In genomic region chr5:39353714-39354399, GRCh38 we compare ENCODE assay signal across 21 cellular contexts. TPM values are rescaled to one million over a fixed set of nuclear protein-coding genes. Genes with fewer than 3 reads are reported as not detected.
DNase-seq lines count a peak whose midpoint lies in the region; ATAC-seq, FAIRE-seq and TF ChIP-seq lines count a peak whose summit lies in the region.
"Had no signal": no experiment of that assay in that cellular context is flagged by ENCODE, and none has a peak within 500 bp of the region (broad histone marks: within the 10 kb centered on the region; RNA-seq: fewer than 3 reads in every experiment).

No MANE protein-coding gene starts in this region.

- H3K27me3 Mint-ChIP-seq in activated naive CD4-positive, alpha-beta T cell treated with anti-CD3 and anti-CD28 coated beads for 36 hours (ENCODE audit: low read depth) = no peaks in the 10 kb centered on the region
- peaks cover 4% of the 10 kb centered on the region for H3K27me3 Mint-ChIP-seq in activated naive CD4-positive, alpha-beta T cell treated with anti-CD3 and anti-CD28 coated beads, Interleukin-2, amount 10 ng/mL, durations not matched to agents 7 days and 5 days
- peaks cover 11% of the 10 kb centered on the region for H3K27me3 Mint-ChIP-seq in stimulated activated memory B cell treated with anti-CD40 and anti-IgM and Interleukin-4, amounts not matched to agents 10 μg/mL and 1 μg/mL and 100 μg/mL, for 72 hours
- no peaks in the 10 kb centered on the region for H3K27me3 Mint-ChIP-seq in CD8-positive, alpha-beta memory T cell
- H3K27me3 Mint-ChIP-seq: CD4-positive, alpha-beta memory T cell had no signal

- POLR2A ChIA-PET in CD8-positive, alpha-beta memory T cell (lab: Charles Lee) = no interaction called here

- H3K27ac Mint-ChIP-seq in activated naive CD4-positive, alpha-beta T cell treated with anti-CD3 and anti-CD28 coated beads for 36 hours = no peak overlapping the region
- H3K27ac Mint-ChIP-seq in activated naive CD4-positive, alpha-beta T cell treated with anti-CD3 and anti-CD28 coated beads, Interleukin-2, amount 10 ng/mL, durations not matched to agents 7 days and 5 days = no peak overlapping the region
- no peak overlapping the region for H3K27ac Mint-ChIP-seq in stimulated activated memory B cell treated with anti-CD40 and anti-IgM and Interleukin-4, amounts not matched to agents 10 μg/mL and 1 μg/mL and 100 μg/mL, for 72 hours
- H3K27ac Mint-ChIP-seq in CD8-positive, alpha-beta memory T cell = no peak overlapping the region
- H3K27ac Mint-ChIP-seq: CD14-positive monocyte; CD4-positive, alpha-beta memory T cell; GM23338 had no signal

- peaks cover 5% of the 10 kb centered on the region for H3K36me3 Mint-ChIP-seq in activated naive CD4-positive, alpha-beta T cell treated with anti-CD3 and anti-CD28 coated beads for 36 hours (ENCODE audit: low read depth)
- no peaks in the 10 kb centered on the region for H3K36me3 Mint-ChIP-seq in activated naive CD4-positive, alpha-beta T cell treated with anti-CD3 and anti-CD28 coated beads, Interleukin-2, amount 10 ng/mL, durations not matched to agents 7 days and 5 days
- peaks cover 6% of the 10 kb centered on the region for H3K36me3 Mint-ChIP-seq in stimulated activated memory B cell treated with anti-CD40 and anti-IgM and Interleukin-4, amounts not matched to agents 10 μg/mL and 1 μg/mL and 100 μg/mL, for 72 hours
- peaks cover 0 to 13% (median 2%) of the 10 kb centered on the region in 3 donors for H3K36me3 Mint-ChIP-seq in CD8-positive, alpha-beta memory T cell
- H3K36me3 Mint-ChIP-seq: CD14-positive monocyte had no signal

- H3K9me3 Mint-ChIP-seq in activated naive CD4-positive, alpha-beta T cell treated with anti-CD3 and anti-CD28 coated beads for 36 hours = peaks cover 23% of the 10 kb centered on the region
- peaks cover 24% of the 10 kb centered on the region for H3K9me3 Mint-ChIP-seq in activated naive CD4-positive, alpha-beta T cell treated with anti-CD3 and anti-CD28 coated beads, Interleukin-2, amount 10 ng/mL, durations not matched to agents 7 days and 5 days
- H3K9me3 Mint-ChIP-seq in stimulated activated memory B cell treated with anti-CD40 and anti-IgM and Interleukin-4, amounts not matched to agents 10 μg/mL and 1 μg/mL and 100 μg/mL, for 72 hours = peaks cover 21% of the 10 kb centered on the region
- peaks cover 12 to 28% (median 14%) of the 10 kb centered on the region in 5 donors for H3K9me3 Mint-ChIP-seq in CD8-positive, alpha-beta memory T cell

- no peak overlapping the region for H3K4me3 Mint-ChIP-seq in activated naive CD4-positive, alpha-beta T cell treated with anti-CD3 and anti-CD28 coated beads for 36 hours
- H3K4me3 Mint-ChIP-seq in activated naive CD4-positive, alpha-beta T cell treated with anti-CD3 and anti-CD28 coated beads, Interleukin-2, amount 10 ng/mL, durations not matched to agents 7 days and 5 days = no peak overlapping the region
- no peak overlapping the region for H3K4me3 Mint-ChIP-seq in stimulated activated memory B cell treated with anti-CD40 and anti-IgM and Interleukin-4, amounts not matched to agents 10 μg/mL and 1 μg/mL and 100 μg/mL, for 72 hours
- H3K4me3 Mint-ChIP-seq in CD8-positive, alpha-beta memory T cell = no peak overlapping the region
- H3K4me3 Mint-ChIP-seq: CD14-positive monocyte; CD4-positive, alpha-beta memory T cell; GM23338 had no signal

- peak; percentile 6 for DNase-seq in activated naive CD4-positive, alpha-beta T cell treated with anti-CD3 and anti-CD28 coated beads for 36 hours
- DNase-seq in activated naive CD4-positive, alpha-beta T cell treated with anti-CD3 and anti-CD28 coated beads, Interleukin-2, amount 10 ng/mL, durations not matched to agents 7 days and 5 days = no peak
- peak; percentile 61 for DNase-seq in bronchial epithelial cell (ENCODE audit: low read depth)
- no peak for DNase-seq in epithelial cell of prostate (ENCODE audit: low read depth, low spot score)
- DNase-seq in CD8-positive, alpha-beta memory T cell = no peak
- DNase-seq in activated CD8-positive, alpha-beta memory T cell treated with anti-CD3 and anti-CD28 coated beads, Interleukin-2, amount 50 U/mL, for 48 hours = no peak
- DNase-seq: Calu3; CD4-positive, alpha-beta memory T cell; DMS79 treated with DMSO at 0.1 percent for 48 hours; GF-D8; HCEC 1CT had no signal

- peak; percentile 16 for ATAC-seq in stimulated activated memory B cell treated with anti-CD40 and anti-IgM and Interleukin-4, amounts not matched to agents 10 μg/mL and 1 μg/mL and 100 μg/mL, for 72 hours
- no peak for ATAC-seq in HG02973 (IDR thresholded peaks at IDR 0.05; ENCODE audit: unreplicated experiment)
- ATAC-seq: A549, GM23338 had no signal

- H3K4me1 Mint-ChIP-seq in activated naive CD4-positive, alpha-beta T cell treated with anti-CD3 and anti-CD28 coated beads for 36 hours (ENCODE audit: low read depth) = peaks cover 4% of the 10 kb centered on the region
- H3K4me1 Mint-ChIP-seq in activated naive CD4-positive, alpha-beta T cell treated with anti-CD3 and anti-CD28 coated beads, Interleukin-2, amount 10 ng/mL, durations not matched to agents 7 days and 5 days = no peaks in the 10 kb centered on the region
- H3K4me1 Mint-ChIP-seq in stimulated activated memory B cell treated with anti-CD40 and anti-IgM and Interleukin-4, amounts not matched to agents 10 μg/mL and 1 μg/mL and 100 μg/mL, for 72 hours = peaks cover 5% of the 10 kb centered on the region
- no peaks in the 10 kb centered on the region for H3K4me1 Mint-ChIP-seq in CD8-positive, alpha-beta memory T cell
- H3K4me1 Mint-ChIP-seq: CD14-positive monocyte; CD4-positive, alpha-beta memory T cell had no signal

- H3K36me3 ChIP-seq in bronchial epithelial cell (ENCODE audit: control insufficient read depth, insufficient read depth, low read length) = no peaks in the 10 kb centered on the region
- H3K36me3 ChIP-seq in CD8-positive, alpha-beta memory T cell (ENCODE audit: insufficient read depth, low read length) = no peaks in the 10 kb centered on the region
- H3K36me3 ChIP-seq: BLaER1 had no signal

- no peaks in the 10 kb centered on the region for H3K27me3 ChIP-seq in bronchial epithelial cell (ENCODE audit: control insufficient read depth, insufficient read depth, low read length)
- no peaks in the 10 kb centered on the region for H3K27me3 ChIP-seq in CD8-positive, alpha-beta memory T cell (ENCODE audit: insufficient read depth, low read length, poor library complexity, severe bottlenecking)
- H3K27me3 ChIP-seq: BLaER1 had no signal

- no peaks in the 10 kb centered on the region for H3K9me3 ChIP-seq in CD8-positive, alpha-beta memory T cell (ENCODE audit: low read length)

- H3K27ac ChIP-seq in epithelial cell of prostate = peak overlapping the region; percentile 12
- H3K27ac ChIP-seq in CD8-positive, alpha-beta memory T cell (ENCODE audit: low read depth, low read length) = no peak overlapping the region
- H3K27ac ChIP-seq: 22Rv1, A549, BLaER1 had no signal

- TF ChIP-seq CTCF in bronchial epithelial cell (IDR thresholded peaks at IDR 0.05; ENCODE audit: insufficient read depth, low read length, severe bottlenecking) = no peak

- FAIRE-seq in bronchial epithelial cell (lab: Jason Lieb, UNC) = no peak
- FAIRE-seq: A549, H54, HTR-8/SVneo had no signal

- CTCF ChIA-PET in activated naive CD4-positive, alpha-beta T cell treated with anti-CD3 and anti-CD28 coated beads for 36 hours (lab: Charles Lee) = interaction anchor here (0.6 kb wide), 1 partner anchor 246 kb away, joined by 5 read pairs; no protein-coding TSS in a partner anchor
- CTCF ChIA-PET in activated naive CD4-positive, alpha-beta T cell treated with anti-CD3 and anti-CD28 coated beads, Interleukin-2, amount 10 ng/mL, durations not matched to agents 7 days and 5 days (lab: Charles Lee) = no interaction called here
- CTCF ChIA-PET in CD8-positive, alpha-beta memory T cell (lab: Charles Lee) = no interaction called here

- no peaks in the 10 kb centered on the region for H3K4me1 ChIP-seq in CD8-positive, alpha-beta memory T cell (ENCODE audit: insufficient read depth, low read length)
- H3K4me1 ChIP-seq: A549, BLaER1 had no signal

- intact Hi-C loops in activated naive CD4-positive, alpha-beta T cell treated with anti-CD3 and anti-CD28 coated beads for 36 hours (cut with micrococcal nuclease) = loop anchor here (5.0 kb wide), 1 partner anchor 137 kb away; the partner anchor contains the start of gene FYB1

- H3K4me3 ChIP-seq in bronchial epithelial cell (ENCODE audit: low read depth, low read length) = no peak overlapping the region
- no peak overlapping the region for H3K4me3 ChIP-seq in CD8-positive, alpha-beta memory T cell (ENCODE audit: low read length)
- H3K4me3 ChIP-seq: A549, BLaER1, GM23338 had no signal

RNA-seq across cellular contexts. Expression of gene C9, which starts 10.4 kb away (rescaled TPM):
- total RNA-seq in activated naive CD4-positive, alpha-beta T cell treated with anti-CD3 and anti-CD28 coated beads for 36 hours = not detected
- not detected in 2 replicates for total RNA-seq in bronchial epithelial cell
- not detected for total RNA-seq in CD8-positive, alpha-beta memory T cell
- polyA plus RNA-seq in CD8-positive, alpha-beta memory T cell = not detected
- total RNA-seq: Calu3; CD4-positive, alpha-beta memory T cell; GM23338 had no signal
- polyA plus RNA-seq: AG04450; CD14-positive monocyte; CD4-positive, alpha-beta memory T cell; GM23338 had no signal

Comparison
In these comparisons a context has a peak if more than half of its experiments do, and no peak if none do; other contexts are left out.
1. DNase-seq: peak in activated naive CD4-positive, alpha-beta T cell treated with anti-CD3 and anti-CD28 coated beads for 36 hours (single experiment) and bronchial epithelial cell (single experiment); none in activated naive CD4-positive, alpha-beta T cell treated with anti-CD3 and anti-CD28 coated beads, Interleukin-2, amount 10 ng/mL, durations not matched to agents 7 days and 5 days (single experiment), epithelial cell of prostate (single experiment), CD8-positive, alpha-beta memory T cell (0 of 5) and activated CD8-positive, alpha-beta memory T cell treated with anti-CD3 and anti-CD28 coated beads, Interleukin-2, amount 50 U/mL, for 48 hours (single experiment).